20 cellular contexts compared by ENCODE assay signal in genomic region chr10:63563623-63564022, GRCh38. TPM values are rescaled to one million over a fixed set of nuclear protein-coding genes. Genes with fewer than 3 reads are reported as not detected.
DNase-seq lines count a peak whose midpoint lies in the region; ATAC-seq and TF ChIP-seq lines count a peak whose summit lies in the region.
"Had no signal": no experiment of that assay in that cellular context is flagged by ENCODE, and none has a peak within 500 bp of the region (broad histone marks: within the 10 kb centered on the region; RNA-seq: fewer than 3 reads in every experiment).

No MANE protein-coding gene starts in this region.

- H3K4me1 Mint-ChIP-seq in CD4-positive, alpha-beta memory T cell: peaks cover 11 to 33% (median 22%) of the 10 kb centered on the region in 4 donors
- H3K4me1 Mint-ChIP-seq in WTC11 (peaks cover 18% of the 10 kb centered on the region), mesothelial cell of epicardium (peaks cover 20% of the 10 kb centered on the region)

- no peak overlapping the region for H3K27ac ChIP-seq in CD4-positive, alpha-beta memory T cell (ENCODE audit: low read depth, low read length)
- H3K27ac ChIP-seq: A549 had no signal

- no peak for ATAC-seq in WTC11
- ATAC-seq in HG02642 (IDR thresholded peaks at IDR 0.05; ENCODE audit: poor library complexity, unreplicated experiment): no peak
- no peak for ATAC-seq in GM18502 (IDR thresholded peaks at IDR 0.05; ENCODE audit: poor library complexity, unreplicated experiment)
- no peak for ATAC-seq in left ventricle myocardium superior
- ATAC-seq: A549 had no signal

- peaks cover 16% of the 10 kb centered on the region for H3K4me1 ChIP-seq in CD4-positive, alpha-beta memory T cell (ENCODE audit: insufficient read depth, low read length)
- H3K4me1 ChIP-seq: A549 had no signal

- H3K9me3 Mint-ChIP-seq in CD4-positive, alpha-beta memory T cell: no peaks in the 10 kb centered on the region
- no peaks in the 10 kb centered on the region for H3K9me3 Mint-ChIP-seq in WTC11
- no peaks in the 10 kb centered on the region for H3K9me3 Mint-ChIP-seq in mesothelial cell of epicardium
- H3K9me3 Mint-ChIP-seq: CD8-positive, alpha-beta memory T cell had no signal

- peak overlapping the region in 6 of 8 donors; percentile 45 to 73 (median 57) for H3K4me3 Mint-ChIP-seq in CD4-positive, alpha-beta memory T cell
- H3K4me3 Mint-ChIP-seq in WTC11: no peak overlapping the region
- no peak overlapping the region for H3K4me3 Mint-ChIP-seq in mesothelial cell of epicardium

- CTCF ChIA-PET in CD4-positive, alpha-beta memory T cell (lab: Charles Lee; ENCODE audit: partially characterized antibody): interaction anchor here (1.5 kb wide), 1 partner anchor 66 kb away, joined by 5 read pairs; no protein-coding TSS in a partner anchor
- CTCF ChIA-PET in WTC11 (lab: Charles Lee): no interaction called here

- POLR2A ChIA-PET in CD4-positive, alpha-beta memory T cell (lab: Charles Lee; ENCODE audit: partially characterized antibody): no interaction called here
- POLR2A ChIA-PET in WTC11 (lab: Charles Lee): no interaction called here

- peak in 2 of 5 donors; percentile 10 to 12 for DNase-seq in CD4-positive, alpha-beta memory T cell
- DNase-seq in Jurkat, Clone E6-1 (ENCODE audit: low read depth, low spot score): peak; percentile 46
- DNase-seq in WTC11 (ENCODE audit: low spot score) (no peak), mesothelial cell of epicardium (ENCODE audit: low spot score in 2 of 2, unreplicated experiment in 2 of 2) (no peak), left ventricle myocardium superior (no peak)
- DNase-seq in stimulated activated CD4-positive, alpha-beta T cell treated with anti-CD3 and anti-CD28 coated beads, Interleukin-4, amount 100 ng/mL, for 24 hours: no peak
- DNase-seq: CD8-positive, alpha-beta memory T cell; DMS79; KBM-7; NCI-H1417 treated with DMSO at 0.1 percent for 48 hours; NCI-H187 treated with DMSO at 0.1 percent for 48 hours; NCI-H2227 treated with DMSO at 0.1 percent for 48 hours; NCI-H510A treated with DMSO at 0.1 percent for 48 hours; NCI-H774; OCI-M1; Right ventricle myocardium superior had no signal

- H3K27me3 ChIP-seq in CD4-positive, alpha-beta memory T cell (ENCODE audit: insufficient read depth, low read length): no peaks in the 10 kb centered on the region

- H3K9me3 ChIP-seq in CD4-positive, alpha-beta memory T cell (ENCODE audit: control insufficient read depth in 1 of 2, low read length in 2 of 2): no peaks in the 10 kb centered on the region
- H3K9me3 ChIP-seq: A549, HAP-1 had no signal

- H3K27ac Mint-ChIP-seq in CD4-positive, alpha-beta memory T cell: peak overlapping the region in 5 of 7 donors; percentile 48 to 84 (median 73)
- H3K27ac Mint-ChIP-seq in WTC11: peak overlapping the region; percentile 8; the same call in 1 of the 2 replicates
- peak overlapping the region; percentile 20 for H3K27ac Mint-ChIP-seq in mesothelial cell of epicardium

- intact Hi-C loops in CD4-positive, alpha-beta memory T cell (cut with micrococcal nuclease): no loop called here
- intact Hi-C loops in left ventricle myocardium superior (cut with micrococcal nuclease): no loop called here

- no peak overlapping the region for H3K4me3 ChIP-seq in CD4-positive, alpha-beta memory T cell (ENCODE audit: low read length in 2 of 2)
- H3K4me3 ChIP-seq in Jurkat, Clone E6-1 (ENCODE audit: low read length): no peak overlapping the region
- H3K4me3 ChIP-seq: A549, HAP-1 had no signal

- H3K36me3 ChIP-seq in CD4-positive, alpha-beta memory T cell (ENCODE audit: insufficient read depth, low read length): no peaks in the 10 kb centered on the region
- H3K36me3 ChIP-seq: HAP-1 had no signal

- H3K36me3 Mint-ChIP-seq in CD4-positive, alpha-beta memory T cell: peaks cover 5 to 8% of the 10 kb centered on the region in 2 donors
- H3K36me3 Mint-ChIP-seq in WTC11 (peaks cover 4% of the 10 kb centered on the region; the same call in 1 of the 2 replicates), mesothelial cell of epicardium (peaks cover 7% of the 10 kb centered on the region)

- no peaks in the 10 kb centered on the region for H3K27me3 Mint-ChIP-seq in CD4-positive, alpha-beta memory T cell
- H3K27me3 Mint-ChIP-seq in WTC11 (ENCODE audit: low read depth) (no peaks in the 10 kb centered on the region), mesothelial cell of epicardium (ENCODE audit: low read depth) (no peaks in the 10 kb centered on the region)
- H3K27me3 Mint-ChIP-seq: CD8-positive, alpha-beta memory T cell had no signal

- TF ChIP-seq CTCF in WTC11 (IDR thresholded peaks at IDR 0.05) (no peak), mesothelial cell of epicardium (IDR thresholded peaks at IDR 0.05; ENCODE audit: unreplicated experiment) (no peak)

TF ChIP-seq in WTC11, 78 proteins besides CTCF, POLR2A, EP300 and RAD21:
- TF ChIP-seq NR3C1 (CRISPR knock-in tag; conservative IDR thresholded peaks at IDR 0.05; ENCODE audit: low read depth) (no peak), ETV6 (CRISPR knock-in tag; IDR thresholded peaks at IDR 0.05) (no peak), SMAD3 (CRISPR knock-in tag; IDR thresholded peaks at IDR 0.05; ENCODE audit: borderline replicate concordance) (no peak), TP53 (CRISPR knock-in tag; IDR thresholded peaks at IDR 0.05) (no peak), USF2 (CRISPR knock-in tag; IDR thresholded peaks at IDR 0.05) (no peak), ATF3 (CRISPR knock-in tag; conservative IDR thresholded peaks at IDR 0.05) (no peak), MYBL2 (CRISPR knock-in tag; IDR thresholded peaks at IDR 0.05) (no peak)

RNA-seq across cellular contexts. Expression of gene REEP3, which starts 42.4 kb away (rescaled TPM):
- total RNA-seq in CD4-positive, alpha-beta memory T cell: 10 to 100 TPM; 17.4 to 20.1 TPM
- 10 to 100 TPM; 15.3 to 23.8 TPM for polyA plus RNA-seq in CD4-positive, alpha-beta memory T cell
- 12.6 TPM for polyA plus RNA-seq in Jurkat, Clone E6-1 (2012; ENCODE audit: insufficient read depth, insufficient read length)
- total RNA-seq in WTC11 (2021) (18.5 to 23.2 TPM (median 21.2 TPM) in 3 replicates), mesothelial cell of epicardium (28.5 to 33.1 TPM (median 31.9 TPM) in 3 replicates), left ventricle myocardium superior (17.4 TPM)

Comparison
In these comparisons a context has a peak if more than half of its experiments do, and no peak if none do; other contexts are left out.
1. H3K27ac Mint-ChIP-seq: peak in every context shown above with its lines; median percentile 73 in CD4-positive, alpha-beta memory T cell; 20 in mesothelial cell of epicardium; 8 in WTC11.
2. H3K4me3 Mint-ChIP-seq: peak in CD4-positive, alpha-beta memory T cell (6 of 8); none in WTC11 (single experiment) and mesothelial cell of epicardium (single experiment).